8 cellular contexts compared by ENCODE assay signal in genomic region chrX:24395775-24396174, GRCh38. TPM values are rescaled to one million over a fixed set of nuclear protein-coding genes. Genes with fewer than 3 reads are reported as not detected.
A peak's percentile ranks its signal among the peaks of the same experiment; 100 is the strongest.
DNase-seq lines count a peak whose midpoint lies in the region; ATAC-seq and TF ChIP-seq lines count a peak whose summit lies in the region.

No MANE protein-coding gene starts in this region.

- ATAC-seq in left cardiac atrium (peak; percentile 81 to 84), sciatic nerve (peak; percentile 84), HG02642 (IDR thresholded peaks at IDR 0.05; ENCODE audit: poor library complexity, unreplicated experiment) (no peak)

- TF ChIP-seq CTCF in LNCAP (IDR thresholded peaks at IDR 0.05) = peak; percentile 61

- intact Hi-C loops in left cardiac atrium (cut with DNase I) = loop anchor here in 1 of 2 donors (1.0 to 10.0 kb wide), 2 partner anchors 103 to 169 kb away; no protein-coding TSS in a partner anchor
- intact Hi-C loops in sciatic nerve (cut with DNase I) = no loop called here

- peak overlapping the region; percentile 30 for H3K27ac ChIP-seq in angular gyrus (ENCODE audit: low read depth, low read length)

- peak; percentile 37 for DNase-seq in COR-L47 (lab: John Stamatoyannopoulos, UW)
- DNase-seq in GM19240 (ENCODE audit: insufficient read length, low spot score) = peak; percentile 43
- peak; percentile 77 for DNase-seq in RKO (ENCODE audit: low spot score)
- DNase-seq in left cardiac atrium = no peak
- no peak for DNase-seq in sciatic nerve (ENCODE audit: low spot score)

RNA-seq across cellular contexts. Expression of gene SUPT20HL1, which starts 35.3 kb away (rescaled TPM):
- not detected for total RNA-seq in left cardiac atrium
- not detected for total RNA-seq in sciatic nerve

Comparison
In these comparisons a context has a peak if more than half of its experiments do, and no peak if none do; other contexts are left out.
1. DNase-seq: peak in COR-L47 (single experiment), GM19240 (single experiment) and RKO (single experiment); none in left cardiac atrium (single experiment) and sciatic nerve (single experiment).